13 cellular contexts compared by ENCODE assay signal in the genomic region with DNA sequence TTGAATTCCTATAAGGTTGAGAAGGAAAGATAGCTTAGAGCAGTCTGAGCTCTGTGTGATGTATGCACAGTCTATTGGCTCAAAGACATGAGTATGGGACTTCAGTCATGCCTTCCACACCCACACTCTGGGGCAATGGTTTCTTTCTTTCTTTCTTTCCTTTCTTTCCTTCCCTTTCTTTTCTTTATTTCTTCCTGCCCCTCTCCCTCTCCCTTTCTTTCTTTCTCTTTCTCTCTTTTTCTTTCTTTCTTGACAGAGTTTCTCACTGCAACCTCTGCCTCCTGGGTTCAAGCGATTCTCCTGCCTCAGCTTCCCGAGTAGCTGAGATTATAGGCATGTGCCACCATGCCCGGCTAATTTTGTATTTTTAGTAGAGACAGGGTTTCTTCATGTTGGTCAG. TPM values are rescaled to one million over a fixed set of nuclear protein-coding genes. Genes with fewer than 3 reads are reported as not detected.
"Had no signal": no experiment of that assay in that cellular context is flagged by ENCODE, and none has a peak within 500 bp of the region (broad histone marks: within the 10 kb centered on the region; RNA-seq: fewer than 3 reads in every experiment).

No MANE protein-coding gene starts in this region.

RNA-seq across cellular contexts. Expression of a gene that starts 49.6 kb away (rescaled TPM):
- total RNA-seq: activated CD4-positive, alpha-beta memory T cell treated with anti-CD3 and anti-CD28 coated beads, Interleukin-2, amount 10 ng/mL, durations not matched to agents 7 days and 5 days; activated CD4-positive, alpha-beta T cell treated with anti-CD3 and anti-CD28 coated beads for 36 hours; activated CD4-positive, alpha-beta T cell treated with anti-CD3 and anti-CD28 coated beads, Interleukin-2, amount 10 ng/mL, durations not matched to agents 7 days and 5 days; activated CD8-positive, alpha-beta memory T cell treated with anti-CD3 and anti-CD28 coated beads for 36 hours; activated naive CD8-positive, alpha-beta T cell treated with anti-CD3 and anti-CD28 coated beads, Interleukin-2, amount 10 ng/mL, durations not matched to agents 7 days and 5 days; activated T-helper 2 cell treated with anti-CD3 and anti-CD28 coated beads, Interferon-gamma antibody, Interleukin-2, Interleukin-4, amounts not matched to agents 10 μg/mL and 5 μg/mL and 100 μg/mL, durations not matched to agents 14 hours and 24 hours and 36 hours; ascending aorta; T-cell; T-helper 1 cell treated with Interleukin-12 subunit alpha and Interleukin-12 subunit beta and Interleukin-4 antibody, amounts not matched to agents 30 ng/mL and 1 ng/mL, for 36 hours; T-helper 17 cell; T-helper 2 cell treated with Interferon-gamma antibody and Interleukin-4, amounts not matched to agents 100 ng/mL and 5 ng/mL, for 36 hours; WTC11 had no signal
- polyA plus RNA-seq: cardiac muscle cell had no signal

RNA-seq across cellular contexts. Expression of a gene that starts 54.9 kb away (rescaled TPM):
- total RNA-seq: activated CD4-positive, alpha-beta memory T cell treated with anti-CD3 and anti-CD28 coated beads, Interleukin-2, amount 10 ng/mL, durations not matched to agents 7 days and 5 days; activated CD4-positive, alpha-beta T cell treated with anti-CD3 and anti-CD28 coated beads for 36 hours; activated CD4-positive, alpha-beta T cell treated with anti-CD3 and anti-CD28 coated beads, Interleukin-2, amount 10 ng/mL, durations not matched to agents 7 days and 5 days; activated CD8-positive, alpha-beta memory T cell treated with anti-CD3 and anti-CD28 coated beads for 36 hours; activated naive CD8-positive, alpha-beta T cell treated with anti-CD3 and anti-CD28 coated beads, Interleukin-2, amount 10 ng/mL, durations not matched to agents 7 days and 5 days; activated T-helper 2 cell treated with anti-CD3 and anti-CD28 coated beads, Interferon-gamma antibody, Interleukin-2, Interleukin-4, amounts not matched to agents 10 μg/mL and 5 μg/mL and 100 μg/mL, durations not matched to agents 14 hours and 24 hours and 36 hours; T-helper 1 cell treated with Interleukin-12 subunit alpha and Interleukin-12 subunit beta and Interleukin-4 antibody, amounts not matched to agents 30 ng/mL and 1 ng/mL, for 36 hours; T-helper 17 cell; T-helper 2 cell treated with Interferon-gamma antibody and Interleukin-4, amounts not matched to agents 100 ng/mL and 5 ng/mL, for 36 hours had no signal
